1 cellular context compared by ENCODE assay signal in the genomic region with DNA sequence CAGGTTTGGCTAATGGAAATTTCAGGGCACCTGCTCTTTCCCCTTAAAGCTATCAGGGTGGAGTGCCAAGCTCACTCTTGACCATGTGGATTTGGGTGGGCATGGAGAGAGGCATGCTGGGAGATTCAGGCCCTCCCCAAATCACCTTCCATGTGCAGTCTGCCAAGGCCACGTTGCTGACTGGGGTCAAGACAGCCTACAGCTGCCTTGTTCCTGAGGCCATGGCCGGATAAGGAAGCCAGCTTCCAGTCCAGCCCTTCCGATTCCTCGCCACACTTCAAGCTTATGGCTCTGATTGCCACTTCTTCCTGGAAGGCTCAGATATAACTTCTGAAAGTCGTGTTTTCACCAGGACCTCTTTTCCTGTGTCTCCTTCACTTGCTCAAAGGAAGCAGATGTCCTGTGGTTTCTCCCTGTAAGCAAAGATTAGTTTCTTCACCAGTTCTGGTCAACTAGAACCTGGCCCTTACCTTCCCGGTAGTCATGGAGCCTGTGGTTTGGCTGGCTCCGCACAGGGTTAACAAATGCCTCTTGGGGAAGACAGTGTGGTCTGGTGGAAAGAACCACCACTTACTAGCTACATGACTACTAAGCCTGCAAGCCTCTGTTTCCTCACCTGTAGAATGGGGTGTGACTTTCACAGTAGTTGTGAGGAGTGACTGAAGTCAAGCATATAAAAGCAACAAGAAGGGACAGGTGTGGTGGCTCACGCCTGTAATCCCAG.
TF ChIP-seq lines count a peak whose summit lies in the region.

No MANE protein-coding gene starts in this region.

TF ChIP-seq in IMR-90, 13 proteins besides CTCF, POLR2A, EP300 and RAD21:
- TF ChIP-seq CHD1 (IDR thresholded peaks at IDR 0.05; ENCODE audit: low read depth, low read length) (no peak), RCOR1 (IDR thresholded peaks at IDR 0.05; ENCODE audit: insufficient replicate concordance, low read length) (no peak), SMC3 (IDR thresholded peaks at IDR 0.05; ENCODE audit: low read depth, low read length) (no peak), MXI1 (IDR thresholded peaks at IDR 0.05; ENCODE audit: borderline replicate concordance, low read depth, low read length) (no peak)
- TF ChIP-seq, protein P1, sequence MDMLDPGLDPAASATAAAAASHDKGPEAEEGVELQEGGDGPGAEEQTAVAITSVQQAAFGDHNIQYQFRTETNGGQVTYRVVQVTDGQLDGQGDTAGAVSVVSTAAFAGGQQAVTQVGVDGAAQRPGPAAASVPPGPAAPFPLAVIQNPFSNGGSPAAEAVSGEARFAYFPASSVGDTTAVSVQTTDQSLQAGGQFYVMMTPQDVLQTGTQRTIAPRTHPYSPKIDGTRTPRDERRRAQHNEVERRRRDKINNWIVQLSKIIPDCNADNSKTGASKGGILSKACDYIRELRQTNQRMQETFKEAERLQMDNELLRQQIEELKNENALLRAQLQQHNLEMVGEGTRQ (IDR thresholded peaks at IDR 0.05; ENCODE audit: low read depth, low read length), result no peak
